In the genomic region with DNA sequence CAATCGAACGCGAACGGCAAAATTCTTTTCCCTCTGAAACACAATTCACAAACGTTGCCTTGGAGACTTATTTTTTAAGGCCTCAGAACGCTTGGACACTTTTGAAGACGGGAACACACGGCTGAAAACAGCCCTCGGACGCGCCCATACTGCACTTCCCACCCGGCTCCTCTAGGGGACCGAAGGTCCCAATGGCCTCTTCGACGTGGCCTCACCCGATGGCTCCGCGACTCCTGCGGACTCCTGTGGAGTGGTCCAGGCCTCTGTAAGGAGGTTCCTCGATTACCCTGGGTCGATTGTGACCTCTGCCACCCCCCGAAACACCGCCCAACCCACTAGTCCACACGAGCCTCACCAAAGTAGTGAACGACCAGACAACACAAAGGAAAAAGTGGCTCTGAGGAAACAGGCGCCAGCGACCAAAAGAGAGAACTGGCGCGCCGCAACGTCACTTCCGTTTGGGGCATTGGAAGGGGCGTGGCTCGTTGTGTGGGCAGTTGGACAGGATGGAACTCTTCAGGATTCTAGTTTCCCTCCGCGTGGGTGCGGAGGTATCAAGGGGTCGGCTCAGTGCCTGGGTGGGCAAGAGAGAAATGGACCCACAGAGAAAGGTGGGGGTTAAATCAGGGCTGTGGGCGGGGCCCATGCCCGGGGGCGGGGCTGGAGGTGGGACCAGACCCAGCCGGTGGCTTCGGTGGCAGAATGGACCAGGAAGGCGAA, we compare ENCODE assay signal across 11 cellular contexts. TPM values are rescaled to one million over a fixed set of nuclear protein-coding genes. Genes with fewer than 3 reads are reported as not detected.
DNase-seq lines count a peak whose midpoint lies in the region; ATAC-seq and TF ChIP-seq lines count a peak whose summit lies in the region.
"Had no signal": no experiment of that assay in that cellular context is flagged by ENCODE, and none has a peak within 500 bp of the region (broad histone marks: within the 10 kb centered on the region; RNA-seq: fewer than 3 reads in every experiment).

A gene (minus strand): TSS at position 434 of the 720 bp plus-strand sequence. CDS start 23,303 bp downstream, outside the sequence.

- CTCF ChIA-PET in AG04449 (lab: Yijun Ruan, JAX) = no interaction called here

- H3K4me1 ChIP-seq in foreskin keratinocyte = no peaks in the 10 kb centered on the region

- no peak within 1 kb of the TSS for H3K27ac ChIP-seq in foreskin keratinocyte

- no peaks in the 10 kb centered on the region for H3K36me3 ChIP-seq in GM06990 (ENCODE audit: control insufficient read depth, insufficient read depth, low read length)

- TF ChIP-seq CTCF in AG04449 (IDR thresholded peaks at IDR 0.05; ENCODE audit: insufficient read depth, low read length, missing control alignments) = peak; percentile 16
- TF ChIP-seq CTCF in GM06990 (IDR thresholded peaks at IDR 0.05; ENCODE audit: insufficient read depth, low read length, poor library complexity, severe bottlenecking) = no peak
- TF ChIP-seq CTCF in WI38 (IDR thresholded peaks at IDR 0.05; ENCODE audit: low read depth, low read length) = peak; percentile 20; the same call in 1 of the 2 replicates
- peak; percentile 25 for TF ChIP-seq CTCF in foreskin keratinocyte (conservative IDR thresholded peaks at IDR 0.05)
- no peak for TF ChIP-seq CTCF in GM10266 (IDR thresholded peaks at IDR 0.05; ENCODE audit: control insufficient read depth, insufficient read depth, low read depth, missing control alignments)

- DNase-seq in AG04449 (ENCODE audit: low read depth, low spot score) (no peak), GM06990 (ENCODE audit: extremely low read depth, insufficient read length) (peak; percentile 18), foreskin keratinocyte (peak in 1 of 2 donors; percentile 27), NAMALWA (ENCODE audit: low spot score) (no peak), GM10266 (ENCODE audit: extremely low spot score) (no peak), middle frontal gyrus (ENCODE audit: extremely low spot score, low spot score) (no peak), NCI-H1417 (lab: John Stamatoyannopoulos, UW) (no peak)
- DNase-seq: activated CD4-positive, CD25-positive, alpha-beta regulatory T cell; NCI-H1694; nephron progenitor cell had no signal

- H3K4me3 ChIP-seq in AG04449 (ENCODE audit: low read depth, low read length) (peak within 1 kb of the TSS; percentile 46), GM06990 (replicated peaks; ENCODE audit: low read depth, low read length) (no peak within 1 kb of the TSS), WI38 (ENCODE audit: low read depth, low read length) (peak within 1 kb of the TSS; percentile 52)

- ATAC-seq in foreskin keratinocyte = no peak

- POLR2A ChIA-PET in AG04449 (lab: Yijun Ruan, JAX) = no interaction called here

- H3K27me3 ChIP-seq in GM06990 (replicated peaks; ENCODE audit: control insufficient read depth, insufficient read depth, low read length) (no peaks in the 10 kb centered on the region), foreskin keratinocyte (no peaks in the 10 kb centered on the region)

RNA-seq across cellular contexts. Expression of the gene that starts here (rescaled TPM):
- 0.28 and 0.34 TPM in 2 replicates for total RNA-seq in foreskin keratinocyte
- polyA plus RNA-seq in foreskin keratinocyte = 0.19 and 0.46 TPM in 2 replicates

Comparison
In these comparisons a context has a peak if more than half of its experiments do, and no peak if none do; other contexts are left out.
1. CTCF ChIP-seq: peak in AG04449 (single experiment), WI38 (single experiment) and foreskin keratinocyte (single experiment); none in GM06990 (single experiment) and GM10266 (single experiment).